In the genomic region with DNA sequence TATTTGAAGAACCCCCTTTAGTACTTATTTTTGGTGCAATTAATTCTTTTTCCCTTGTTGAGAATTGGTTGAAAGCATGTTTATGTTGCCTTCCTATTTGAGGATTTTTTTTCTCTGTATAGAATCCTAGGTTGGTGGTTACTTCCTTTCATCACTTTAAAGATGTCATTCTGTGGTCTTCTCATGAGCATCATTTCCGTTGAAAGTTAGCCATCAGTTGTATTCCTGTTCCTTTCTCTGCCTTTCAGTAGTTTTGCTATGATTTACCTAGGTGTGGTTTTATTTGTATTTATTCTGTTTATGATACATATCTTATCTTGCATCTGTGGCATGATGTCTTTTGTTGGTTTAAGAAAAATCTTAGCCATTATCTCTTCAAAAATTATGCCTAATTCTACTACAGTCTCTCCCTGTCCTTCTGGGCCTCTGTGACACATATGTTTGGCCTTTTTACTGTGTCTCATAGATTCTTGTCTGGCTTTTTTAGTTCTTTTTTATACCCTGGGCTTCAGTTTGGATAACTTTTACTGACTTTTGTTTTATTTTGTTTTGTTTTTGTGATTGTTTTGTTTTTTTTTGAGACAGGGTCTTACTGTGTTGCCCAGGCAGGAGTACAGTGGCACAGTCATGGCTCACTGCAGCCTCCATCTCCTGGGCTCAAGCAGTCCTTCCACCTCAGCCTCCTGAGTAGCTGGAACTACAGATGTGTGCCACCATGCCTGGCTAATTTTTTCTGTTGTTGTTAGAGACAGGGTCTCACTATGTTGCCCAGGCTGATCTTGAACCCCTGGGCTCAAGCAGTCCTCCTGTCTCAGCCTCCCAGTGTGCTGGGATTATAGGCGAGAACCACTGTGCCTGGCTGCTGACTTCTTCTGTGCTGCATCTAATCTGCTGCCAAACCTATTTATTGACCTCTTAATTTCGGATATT, we compare ENCODE assay signal across 1 cellular context.
TF ChIP-seq lines count a peak whose summit lies in the region.

No MANE protein-coding gene starts in this region.

TF ChIP-seq in HEK293, 187 proteins besides CTCF, POLR2A, EP300 and RAD21 (continued from another document):
- TF ChIP-seq, protein P1, sequence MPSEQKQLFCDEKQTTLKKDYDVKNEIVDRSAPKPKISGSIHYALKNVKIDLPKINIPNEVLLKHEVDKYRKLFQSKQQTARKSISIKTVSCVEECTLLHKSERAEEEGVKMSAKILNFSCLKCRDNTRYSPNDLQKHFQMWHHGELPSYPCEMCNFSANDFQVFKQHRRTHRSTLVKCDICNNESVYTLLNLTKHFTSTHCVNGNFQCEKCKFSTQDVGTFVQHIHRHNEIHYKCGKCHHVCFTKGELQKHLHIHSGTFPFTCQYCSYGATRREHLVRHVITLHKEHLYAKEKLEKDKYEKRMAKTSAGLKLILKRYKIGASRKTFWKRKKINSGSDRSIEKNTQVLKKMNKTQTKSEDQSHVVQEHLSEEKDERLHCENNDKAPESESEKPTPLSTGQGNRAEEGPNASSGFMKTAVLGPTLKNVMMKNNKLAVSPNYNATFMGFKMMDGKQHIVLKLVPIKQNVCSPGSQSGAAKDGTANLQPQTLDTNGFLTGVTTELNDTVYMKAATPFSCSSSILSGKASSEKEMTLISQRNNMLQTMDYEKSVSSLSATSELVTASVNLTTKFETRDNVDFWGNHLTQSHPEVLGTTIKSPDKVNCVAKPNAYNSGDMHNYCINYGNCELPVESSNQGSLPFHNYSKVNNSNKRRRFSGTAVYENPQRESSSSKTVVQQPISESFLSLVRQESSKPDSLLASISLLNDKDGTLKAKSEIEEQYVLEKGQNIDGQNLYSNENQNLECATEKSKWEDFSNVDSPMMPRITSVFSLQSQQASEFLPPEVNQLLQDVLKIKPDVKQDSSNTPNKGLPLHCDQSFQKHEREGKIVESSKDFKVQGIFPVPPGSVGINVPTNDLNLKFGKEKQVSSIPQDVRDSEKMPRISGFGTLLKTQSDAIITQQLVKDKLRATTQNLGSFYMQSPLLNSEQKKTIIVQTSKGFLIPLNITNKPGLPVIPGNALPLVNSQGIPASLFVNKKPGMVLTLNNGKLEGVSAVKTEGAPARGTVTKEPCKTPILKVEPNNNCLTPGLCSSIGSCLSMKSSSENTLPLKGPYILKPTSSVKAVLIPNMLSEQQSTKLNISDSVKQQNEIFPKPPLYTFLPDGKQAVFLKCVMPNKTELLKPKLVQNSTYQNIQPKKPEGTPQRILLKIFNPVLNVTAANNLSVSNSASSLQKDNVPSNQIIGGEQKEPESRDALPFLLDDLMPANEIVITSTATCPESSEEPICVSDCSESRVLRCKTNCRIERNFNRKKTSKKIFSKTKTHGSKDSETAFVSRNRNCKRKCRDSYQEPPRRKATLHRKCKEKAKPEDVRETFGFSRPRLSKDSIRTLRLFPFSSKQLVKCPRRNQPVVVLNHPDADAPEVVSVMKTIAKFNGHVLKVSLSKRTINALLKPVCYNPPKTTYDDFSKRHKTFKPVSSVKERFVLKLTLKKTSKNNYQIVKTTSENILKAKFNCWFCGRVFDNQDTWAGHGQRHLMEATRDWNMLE (tag by site-specific recombination; conservative IDR thresholded peaks at IDR 0.05; ENCODE audit: low read depth) = no peak
- TF ChIP-seq RBAK (tag by site-specific recombination; IDR thresholded peaks at IDR 0.05) = no peak
- TF ChIP-seq ZNF121 (tag by site-specific recombination; IDR thresholded peaks at IDR 0.05) = peak; percentile 93
- TF ChIP-seq, protein P2, sequence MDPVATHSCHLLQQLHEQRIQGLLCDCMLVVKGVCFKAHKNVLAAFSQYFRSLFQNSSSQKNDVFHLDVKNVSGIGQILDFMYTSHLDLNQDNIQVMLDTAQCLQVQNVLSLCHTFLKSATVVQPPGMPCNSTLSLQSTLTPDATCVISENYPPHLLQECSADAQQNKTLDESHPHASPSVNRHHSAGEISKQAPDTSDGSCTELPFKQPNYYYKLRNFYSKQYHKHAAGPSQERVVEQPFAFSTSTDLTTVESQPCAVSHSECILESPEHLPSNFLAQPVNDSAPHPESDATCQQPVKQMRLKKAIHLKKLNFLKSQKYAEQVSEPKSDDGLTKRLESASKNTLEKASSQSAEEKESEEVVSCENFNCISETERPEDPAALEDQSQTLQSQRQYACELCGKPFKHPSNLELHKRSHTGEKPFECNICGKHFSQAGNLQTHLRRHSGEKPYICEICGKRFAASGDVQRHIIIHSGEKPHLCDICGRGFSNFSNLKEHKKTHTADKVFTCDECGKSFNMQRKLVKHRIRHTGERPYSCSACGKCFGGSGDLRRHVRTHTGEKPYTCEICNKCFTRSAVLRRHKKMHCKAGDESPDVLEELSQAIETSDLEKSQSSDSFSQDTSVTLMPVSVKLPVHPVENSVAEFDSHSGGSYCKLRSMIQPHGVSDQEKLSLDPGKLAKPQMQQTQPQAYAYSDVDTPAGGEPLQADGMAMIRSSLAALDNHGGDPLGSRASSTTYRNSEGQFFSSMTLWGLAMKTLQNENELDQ (tag by site-specific recombination; IDR thresholded peaks at IDR 0.05; ENCODE audit: low read depth) = no peak
- TF ChIP-seq, protein P3, sequence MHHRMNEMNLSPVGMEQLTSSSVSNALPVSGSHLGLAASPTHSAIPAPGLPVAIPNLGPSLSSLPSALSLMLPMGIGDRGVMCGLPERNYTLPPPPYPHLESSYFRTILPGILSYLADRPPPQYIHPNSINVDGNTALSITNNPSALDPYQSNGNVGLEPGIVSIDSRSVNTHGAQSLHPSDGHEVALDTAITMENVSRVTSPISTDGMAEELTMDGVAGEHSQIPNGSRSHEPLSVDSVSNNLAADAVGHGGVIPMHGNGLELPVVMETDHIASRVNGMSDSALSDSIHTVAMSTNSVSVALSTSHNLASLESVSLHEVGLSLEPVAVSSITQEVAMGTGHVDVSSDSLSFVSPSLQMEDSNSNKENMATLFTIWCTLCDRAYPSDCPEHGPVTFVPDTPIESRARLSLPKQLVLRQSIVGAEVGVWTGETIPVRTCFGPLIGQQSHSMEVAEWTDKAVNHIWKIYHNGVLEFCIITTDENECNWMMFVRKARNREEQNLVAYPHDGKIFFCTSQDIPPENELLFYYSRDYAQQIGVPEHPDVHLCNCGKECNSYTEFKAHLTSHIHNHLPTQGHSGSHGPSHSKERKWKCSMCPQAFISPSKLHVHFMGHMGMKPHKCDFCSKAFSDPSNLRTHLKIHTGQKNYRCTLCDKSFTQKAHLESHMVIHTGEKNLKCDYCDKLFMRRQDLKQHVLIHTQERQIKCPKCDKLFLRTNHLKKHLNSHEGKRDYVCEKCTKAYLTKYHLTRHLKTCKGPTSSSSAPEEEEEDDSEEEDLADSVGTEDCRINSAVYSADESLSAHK (tag by site-specific recombination; IDR thresholded peaks at IDR 0.05) = no peak
- no peak for TF ChIP-seq ZNF19 (tag by site-specific recombination; IDR thresholded peaks at IDR 0.05; ENCODE audit: low read depth)
- TF ChIP-seq, protein P4, sequence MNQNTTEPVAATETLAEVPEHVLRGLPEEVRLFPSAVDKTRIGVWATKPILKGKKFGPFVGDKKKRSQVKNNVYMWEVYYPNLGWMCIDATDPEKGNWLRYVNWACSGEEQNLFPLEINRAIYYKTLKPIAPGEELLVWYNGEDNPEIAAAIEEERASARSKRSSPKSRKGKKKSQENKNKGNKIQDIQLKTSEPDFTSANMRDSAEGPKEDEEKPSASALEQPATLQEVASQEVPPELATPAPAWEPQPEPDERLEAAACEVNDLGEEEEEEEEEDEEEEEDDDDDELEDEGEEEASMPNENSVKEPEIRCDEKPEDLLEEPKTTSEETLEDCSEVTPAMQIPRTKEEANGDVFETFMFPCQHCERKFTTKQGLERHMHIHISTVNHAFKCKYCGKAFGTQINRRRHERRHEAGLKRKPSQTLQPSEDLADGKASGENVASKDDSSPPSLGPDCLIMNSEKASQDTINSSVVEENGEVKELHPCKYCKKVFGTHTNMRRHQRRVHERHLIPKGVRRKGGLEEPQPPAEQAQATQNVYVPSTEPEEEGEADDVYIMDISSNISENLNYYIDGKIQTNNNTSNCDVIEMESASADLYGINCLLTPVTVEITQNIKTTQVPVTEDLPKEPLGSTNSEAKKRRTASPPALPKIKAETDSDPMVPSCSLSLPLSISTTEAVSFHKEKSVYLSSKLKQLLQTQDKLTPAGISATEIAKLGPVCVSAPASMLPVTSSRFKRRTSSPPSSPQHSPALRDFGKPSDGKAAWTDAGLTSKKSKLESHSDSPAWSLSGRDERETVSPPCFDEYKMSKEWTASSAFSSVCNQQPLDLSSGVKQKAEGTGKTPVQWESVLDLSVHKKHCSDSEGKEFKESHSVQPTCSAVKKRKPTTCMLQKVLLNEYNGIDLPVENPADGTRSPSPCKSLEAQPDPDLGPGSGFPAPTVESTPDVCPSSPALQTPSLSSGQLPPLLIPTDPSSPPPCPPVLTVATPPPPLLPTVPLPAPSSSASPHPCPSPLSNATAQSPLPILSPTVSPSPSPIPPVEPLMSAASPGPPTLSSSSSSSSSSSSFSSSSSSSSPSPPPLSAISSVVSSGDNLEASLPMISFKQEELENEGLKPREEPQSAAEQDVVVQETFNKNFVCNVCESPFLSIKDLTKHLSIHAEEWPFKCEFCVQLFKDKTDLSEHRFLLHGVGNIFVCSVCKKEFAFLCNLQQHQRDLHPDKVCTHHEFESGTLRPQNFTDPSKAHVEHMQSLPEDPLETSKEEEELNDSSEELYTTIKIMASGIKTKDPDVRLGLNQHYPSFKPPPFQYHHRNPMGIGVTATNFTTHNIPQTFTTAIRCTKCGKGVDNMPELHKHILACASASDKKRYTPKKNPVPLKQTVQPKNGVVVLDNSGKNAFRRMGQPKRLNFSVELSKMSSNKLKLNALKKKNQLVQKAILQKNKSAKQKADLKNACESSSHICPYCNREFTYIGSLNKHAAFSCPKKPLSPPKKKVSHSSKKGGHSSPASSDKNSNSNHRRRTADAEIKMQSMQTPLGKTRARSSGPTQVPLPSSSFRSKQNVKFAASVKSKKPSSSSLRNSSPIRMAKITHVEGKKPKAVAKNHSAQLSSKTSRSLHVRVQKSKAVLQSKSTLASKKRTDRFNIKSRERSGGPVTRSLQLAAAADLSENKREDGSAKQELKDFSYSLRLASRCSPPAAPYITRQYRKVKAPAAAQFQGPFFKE (tag by site-specific recombination; IDR thresholded peaks at IDR 0.05; ENCODE audit: borderline replicate concordance) = no peak
TF ChIP-seq in HEK293: peak in this region for 1.
